30 cellular contexts compared by ENCODE assay signal in genomic region chr1:236948996-236949395, GRCh38. TPM values are rescaled to one million over a fixed set of nuclear protein-coding genes. Genes with fewer than 3 reads are reported as not detected.
"Had no signal": no experiment of that assay in that cellular context is flagged by ENCODE, and none has a peak within 500 bp of the region (broad histone marks: within the 10 kb centered on the region; RNA-seq: fewer than 3 reads in every experiment).

No MANE protein-coding gene starts in this region.

- DNase-seq: colonic mucosa; cortex of kidney; effector CD8-positive, alpha-beta T cell; effector memory CD8-positive, alpha-beta T cell; endodermal cell; erythroblast; esophagus squamous epithelium; foreskin fibroblast; foreskin melanocyte; gastrocnemius medialis; glutamatergic neuron; head of caudate nucleus; heart right ventricle; hippocampal formation; left cardiac atrium; left lung; left ventricle myocardium superior; lower lobe of right lung; mesenchymal stem cell; mucosa of descending colon; naive B cell had no signal

RNA-seq across cellular contexts. Expression of gene MT1HL1, which starts 55.2 kb away (rescaled TPM):
- total RNA-seq: colonic mucosa, dermis microvascular lymphatic vessel endothelial cell, endodermal cell, esophagus mucosa, esophagus squamous epithelium, gastrocnemius medialis, glomerular endothelial cell, heart right ventricle, kidney epithelial cell, left cardiac atrium, left lung, left ventricle myocardium superior, lower leg skin, lower lobe of right lung, lung microvascular endothelial cell, mesenteric fat pad, mesothelial cell of epicardium, mucosa of descending colon, myocyte had no signal
